30 cellular contexts compared by ENCODE assay signal in genomic region chr1:10084045-10084444, GRCh38. TPM values are rescaled to one million over a fixed set of nuclear protein-coding genes. Genes with fewer than 3 reads are reported as not detected.
DNase-seq lines count a peak whose midpoint lies in the region; ATAC-seq and TF ChIP-seq lines count a peak whose summit lies in the region.
"Had no signal": no experiment of that assay in that cellular context is flagged by ENCODE, and none has a peak within 500 bp of the region (broad histone marks: within the 10 kb centered on the region; RNA-seq: fewer than 3 reads in every experiment).

No MANE protein-coding gene starts in this region.

- peaks cover 8 to 22% (median 14%) of the 10 kb centered on the region in 3 experiments; a peak in 6 of 7 replicates for H3K36me3 Mint-ChIP-seq in H9 (ENCODE audit: insufficient read depth in 1 of 3, low read depth in 3 of 3)
- H3K36me3 Mint-ChIP-seq in stimulated activated effector memory CD8-positive, alpha-beta T cell treated with anti-CD3 and anti-CD28 coated beads, Interleukin-12 subunit alpha, Interleukin-12 subunit beta, amount 100 ng/mL, for 72 hours = peaks cover 17% of the 10 kb centered on the region

- H2BK12ac ChIP-seq in H9 (ENCODE audit: insufficient read length, low read depth, low read length) = no peak overlapping the region

- WGBS in H9 (ENCODE audit: extremely low coverage, insufficient read length, low lambda C conversion rate) = no CpG with 5 or more reads among the region's 3 CpGs
- 85 to 89% methylated on average over 3 of the region's 3 CpGs for WGBS in esophagus, 2 donors

- intact Hi-C loops in head of caudate nucleus (cut with DNase I) = no loop called here

- peak overlapping the region in 1 of 3 experiments; percentile 58; a peak in 2 of 7 replicates for H3K27ac Mint-ChIP-seq in H9
- H3K27ac Mint-ChIP-seq in stimulated activated effector memory CD8-positive, alpha-beta T cell treated with anti-CD3 and anti-CD28 coated beads, Interleukin-12 subunit alpha, Interleukin-12 subunit beta, amount 100 ng/mL, for 72 hours = peak overlapping the region; percentile 9
- H3K27ac Mint-ChIP-seq: activated CD8-positive, alpha-beta memory T cell treated with anti-CD3 and anti-CD28 coated beads, Interleukin-2, amount 10 ng/mL, durations not matched to agents 7 days and 5 days; dendritic cell treated with granulocyte-macrophage colony-stimulating factor and Interleukin-4, amounts not matched to agents 40 ng/mL and 50 ng/mL, for 4 days had no signal

- no peak overlapping the region for H2BK5ac ChIP-seq in H9 (ENCODE audit: insufficient read length, low read length)

- H3K27me3 ChIP-seq in H9 (ENCODE audit: insufficient read depth, low read length) (no peaks in the 10 kb centered on the region), WERI-Rb-1 (ENCODE audit: insufficient read depth, low read depth, severe bottlenecking) (no peaks in the 10 kb centered on the region), esophagus (ENCODE audit: control insufficient read depth in 1 of 2, insufficient read depth in 2 of 2, low read length in 2 of 2) (no peaks in the 10 kb centered on the region)
- H3K27me3 ChIP-seq: left lung, tibial nerve had no signal

- H3K4me2 ChIP-seq in H9 (ENCODE audit: insufficient read depth, insufficient read length, low read length) = no peak overlapping the region
- H3K4me2 ChIP-seq: SK-N-SH had no signal

- TF ChIP-seq CTCF in H9 (conservative IDR thresholded peaks at IDR 0.05) (no peak), WERI-Rb-1 (IDR thresholded peaks at IDR 0.05; ENCODE audit: low read depth, low read length) (no peak)

- no peak for ATAC-seq in stimulated activated effector memory CD8-positive, alpha-beta T cell treated with anti-CD3 and anti-CD28 coated beads, Interleukin-12 subunit alpha, Interleukin-12 subunit beta, amount 100 ng/mL, for 72 hours
- ATAC-seq in GM21526 (IDR thresholded peaks at IDR 0.05; ENCODE audit: low FRiP score, unreplicated experiment) (no peak), HG02623 (IDR thresholded peaks at IDR 0.05; ENCODE audit: unreplicated experiment) (no peak), HG03039 (IDR thresholded peaks at IDR 0.05; ENCODE audit: unreplicated experiment) (no peak)
- ATAC-seq: activated CD8-positive, alpha-beta memory T cell treated with anti-CD3 and anti-CD28 coated beads, Interleukin-2, amount 10 ng/mL, durations not matched to agents 7 days and 5 days; activated T-cell treated with anti-CD3 and anti-CD28 coated beads, Interleukin-2, amount 50 U/mL, for 4 hours; HCT116; left lung; PC-3; Right ventricle myocardium inferior; sciatic nerve had no signal

- no peak overlapping the region for H2AK5ac ChIP-seq in H9 (ENCODE audit: insufficient read length, low read length)

- H3K4me3 ChIP-seq in WERI-Rb-1 (ENCODE audit: low read depth, low read length) (no peak overlapping the region), esophagus (ENCODE audit: low read depth in 1 of 2, low read length in 2 of 2) (no peak overlapping the region)
- H3K4me3 ChIP-seq: left lung, psoas muscle, tibial nerve had no signal

- H3K56ac ChIP-seq in H9 (ENCODE audit: insufficient read length, low read depth, low read length) = no peak overlapping the region

- peaks cover 5% of the 10 kb centered on the region; the same call in 1 of the 2 replicates for H3K79me2 ChIP-seq in H9 (ENCODE audit: insufficient read depth, low read length)

- H3K79me1 ChIP-seq in H9 (ENCODE audit: insufficient read depth, low read depth, low read length, poor library complexity, severe bottlenecking) = peaks cover 14% of the 10 kb centered on the region

- H4K8ac ChIP-seq in H9 (replicated peaks; ENCODE audit: insufficient read length, low read depth, low read length) = no peak overlapping the region

- no peak overlapping the region for H3T11ph ChIP-seq in H9 (ENCODE audit: low read length)

- no peak overlapping the region for H3K9ac ChIP-seq in H9 (ENCODE audit: extremely low read depth, insufficient read length, low read length)
- H3K9ac ChIP-seq: SK-N-SH had no signal

- H2AFZ ChIP-seq in H9 (ENCODE audit: low read length) = no peak overlapping the region

- H3K27ac ChIP-seq in H9 (ENCODE audit: insufficient read length, low read depth, low read length) (no peak overlapping the region), WERI-Rb-1 (no peak overlapping the region; the same call in 1 of the 2 replicates), esophagus (ENCODE audit: low read depth in 2 of 2, low read length in 1 of 2) (peak overlapping the region; percentile 18 to 24)
- H3K27ac ChIP-seq: left lung, psoas muscle, tibial nerve had no signal

- H3K23ac ChIP-seq in H9 (ENCODE audit: insufficient read length, low read depth, low read length) = no peak overlapping the region

- no peaks in the 10 kb centered on the region for H3K9me3 Mint-ChIP-seq in H9
- no peaks in the 10 kb centered on the region for H3K9me3 Mint-ChIP-seq in stimulated activated effector memory CD8-positive, alpha-beta T cell treated with anti-CD3 and anti-CD28 coated beads, Interleukin-12 subunit alpha, Interleukin-12 subunit beta, amount 100 ng/mL, for 72 hours
- H3K9me3 Mint-ChIP-seq: dendritic cell treated with granulocyte-macrophage colony-stimulating factor and Interleukin-4, amounts not matched to agents 40 ng/mL and 50 ng/mL, for 4 days had no signal

- H4K20me1 ChIP-seq in H9 (ENCODE audit: control insufficient read depth, insufficient read depth, insufficient read length) = no peaks in the 10 kb centered on the region

- no peak for DNase-seq in H9
- DNase-seq in WERI-Rb-1 = peak; percentile 10
- no peak for DNase-seq in stimulated activated effector memory CD8-positive, alpha-beta T cell treated with anti-CD3 and anti-CD28 coated beads, Interleukin-12 subunit alpha, Interleukin-12 subunit beta, amount 100 ng/mL, for 72 hours (ENCODE audit: low spot score in 2 of 2)
- no peak for DNase-seq in head of caudate nucleus
- DNase-seq: activated CD4-positive, alpha-beta T cell treated with anti-CD3 and anti-CD28 coated beads, Interleukin-2, amount 50 U/mL, for 4 hours; activated CD8-positive, alpha-beta memory T cell treated with anti-CD3 and anti-CD28 coated beads, Interleukin-2, amount 10 ng/mL, durations not matched to agents 7 days and 5 days; activated T-cell treated with anti-CD3 and anti-CD28 coated beads, Interleukin-2, amount 50 U/mL, for 4 hours; central memory CD4-positive, alpha-beta T cell; DMS53; KBM-7; left lung; mesendoderm; NCI-H1930; NCI-H524 treated with DMSO at 0.1 percent for 48 hours; NK-92 treated with Interleukin-12 subunit alpha and Interleukin-12 subunit beta, amount 100 ng/mL, for 24 hours; occipital lobe; PC-3; psoas muscle; SK-N-SH; stimulated activated CD4-positive, alpha-beta T cell treated with anti-CD3 and anti-CD28 coated beads, Interleukin-12 subunit alpha, Interleukin-12 subunit beta, amount 100 ng/mL, for 4 hours; stimulated activated CD4-positive, alpha-beta T cell treated with anti-CD3 and anti-CD28 coated beads, Interleukin-2, amount 100 ng/mL, for 48 hours had no signal

- no peaks in the 10 kb centered on the region for H3K9me3 ChIP-seq in H9 (ENCODE audit: control insufficient read depth, low read depth, low read length)
- no peaks in the 10 kb centered on the region for H3K9me3 ChIP-seq in WERI-Rb-1 (ENCODE audit: severe bottlenecking)
- no peaks in the 10 kb centered on the region for H3K9me3 ChIP-seq in esophagus (ENCODE audit: control insufficient read depth in 2 of 2, insufficient read depth in 1 of 2, low read depth in 1 of 2, low read length in 1 of 2)
- H3K9me3 ChIP-seq: left lung, psoas muscle, SK-N-SH, tibial nerve had no signal

- H4K91ac ChIP-seq in H9 (ENCODE audit: insufficient read length, low read depth, low read length) = no peak overlapping the region

- peaks cover 21% of the 10 kb centered on the region for H3K36me3 ChIP-seq in WERI-Rb-1
- peaks cover 0 to 4% of the 10 kb centered on the region in 2 donors for H3K36me3 ChIP-seq in esophagus (ENCODE audit: control insufficient read depth in 2 of 2, insufficient read depth in 2 of 2, low read length in 1 of 2)

- H3K14ac ChIP-seq in H9 (ENCODE audit: insufficient read depth, low read length) = peak overlapping the region; percentile 31; the same call in 1 of the 2 replicates

- H4K5ac ChIP-seq in H9 (ENCODE audit: insufficient read length, low read depth, low read length) = no peak overlapping the region

- H2BK20ac ChIP-seq in H9 (ENCODE audit: low read depth, low read length, poor library complexity, severe bottlenecking) = no peak overlapping the region

- H3K4me1 ChIP-seq in H9 (ENCODE audit: insufficient read depth, low read length) (no peaks in the 10 kb centered on the region), esophagus (ENCODE audit: control insufficient read depth in 2 of 2, insufficient read depth in 2 of 2, low read length in 1 of 2) (peaks cover 2 to 5% of the 10 kb centered on the region in 2 donors)
- H3K4me1 ChIP-seq: left lung, tibial nerve had no signal

- H3K18ac ChIP-seq in H9 (ENCODE audit: insufficient read length, low read depth, low read length) = no peak overlapping the region

- no peak overlapping the region for H2BK15ac ChIP-seq in H9 (ENCODE audit: low read depth, low read length)

- no peak overlapping the region for H3K4ac ChIP-seq in H9 (ENCODE audit: low read depth, low read length)

- no peak overlapping the region for H3K4me3 Mint-ChIP-seq in H9
- no peak overlapping the region for H3K4me3 Mint-ChIP-seq in stimulated activated effector memory CD8-positive, alpha-beta T cell treated with anti-CD3 and anti-CD28 coated beads, Interleukin-12 subunit alpha, Interleukin-12 subunit beta, amount 100 ng/mL, for 72 hours
- H3K4me3 Mint-ChIP-seq: activated CD8-positive, alpha-beta memory T cell treated with anti-CD3 and anti-CD28 coated beads, Interleukin-2, amount 10 ng/mL, durations not matched to agents 7 days and 5 days; activated T-cell treated with anti-CD3 and anti-CD28 coated beads, Interleukin-2, amount 50 U/mL, for 4 hours; dendritic cell treated with granulocyte-macrophage colony-stimulating factor and Interleukin-4, amounts not matched to agents 40 ng/mL and 50 ng/mL, for 4 days had no signal

- no peak overlapping the region for H2BK120ac ChIP-seq in H9 (ENCODE audit: low read depth, low read length, poor library complexity, severe bottlenecking)

- no peaks in the 10 kb centered on the region; the same call in 1 of the 2 replicates for H3K27me3 Mint-ChIP-seq in H9 (ENCODE audit: low read depth)
- H3K27me3 Mint-ChIP-seq: activated CD8-positive, alpha-beta memory T cell treated with anti-CD3 and anti-CD28 coated beads, Interleukin-2, amount 10 ng/mL, durations not matched to agents 7 days and 5 days; dendritic cell treated with granulocyte-macrophage colony-stimulating factor and Interleukin-4, amounts not matched to agents 40 ng/mL and 50 ng/mL, for 4 days had no signal

- no peaks in the 10 kb centered on the region for H3K4me1 Mint-ChIP-seq in H9
- H3K4me1 Mint-ChIP-seq in stimulated activated effector memory CD8-positive, alpha-beta T cell treated with anti-CD3 and anti-CD28 coated beads, Interleukin-12 subunit alpha, Interleukin-12 subunit beta, amount 100 ng/mL, for 72 hours = peaks cover 4% of the 10 kb centered on the region
- H3K4me1 Mint-ChIP-seq: activated CD8-positive, alpha-beta memory T cell treated with anti-CD3 and anti-CD28 coated beads, Interleukin-2, amount 10 ng/mL, durations not matched to agents 7 days and 5 days had no signal

- H3K23me2 ChIP-seq in H9 (ENCODE audit: insufficient read length, low read depth, low read length, poor library complexity, severe bottlenecking) = no peaks in the 10 kb centered on the region

RNA-seq across cellular contexts. Expression of gene UBE4B, which starts 51.3 kb away (rescaled TPM):
- 66.0 and 67.6 TPM in 2 replicates for total RNA-seq in H9 (2021)
- 10 to 100 TPM; 15.6 to 23.2 TPM for polyA plus RNA-seq in esophagus

Comparison
In these comparisons a context has a peak if more than half of its experiments do, and no peak if none do; other contexts are left out.
1. H3K27ac ChIP-seq: peak in esophagus (2 of 2); none in H9 (single experiment) and WERI-Rb-1 (single experiment).